8 cellular contexts compared by ENCODE assay signal in the genomic region with DNA sequence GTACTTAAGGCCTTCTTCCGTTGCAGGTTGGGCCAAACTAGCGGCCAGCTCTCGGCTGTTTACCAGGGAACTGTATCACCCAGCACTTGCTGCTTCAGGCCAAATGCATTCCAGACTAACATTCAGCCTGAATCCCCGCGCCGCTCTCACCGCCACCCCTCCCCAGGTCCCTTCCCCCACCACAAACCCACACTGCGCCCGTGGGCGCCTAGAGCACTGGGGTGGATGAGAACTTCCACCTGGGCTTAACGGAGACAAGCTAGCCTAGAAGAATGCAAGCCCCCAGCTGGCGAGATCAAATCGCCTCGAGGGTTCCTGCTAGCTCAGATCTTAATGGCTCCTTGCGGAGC. TPM values are rescaled to one million over a fixed set of nuclear protein-coding genes. Genes with fewer than 3 reads are reported as not detected.
DNase-seq lines count a peak whose midpoint lies in the region; ATAC-seq and TF ChIP-seq lines count a peak whose summit lies in the region.

No MANE protein-coding gene starts in this region.

- POLR2A ChIA-PET in AG04449 (lab: Yijun Ruan, JAX) (interaction anchor here (0.7 to 2.4 kb wide), 5 partner anchors 14 to 127 kb away, joined by 3 to 19 read pairs (median 13); a partner anchor contains a TSS), activated B cell treated with CpG ODN at 0.5 μM for 24 hours (lab: Charles Lee) (interaction anchor here (1.2 kb wide), 2 partner anchors 8 to 613 kb away, joined by 3 to 5 read pairs; a partner anchor contains a TSS)

- H3K4me2 ChIP-seq in GM23338 (peak overlapping the region; percentile 95), fibroblast of lung (ENCODE audit: extremely low read depth, insufficient read depth, low read length) (peak overlapping the region; percentile 97)

- no peak for DNase-seq in AG04449 (ENCODE audit: low read depth, low spot score)
- no peak for DNase-seq in GM23338 (ENCODE audit: low spot score)
- no peak for DNase-seq in activated B cell treated with CpG ODN at 0.5 μM for 24 hours
- DNase-seq in fibroblast of lung (ENCODE audit: low read depth in 2 of 2) = peak in 1 of 2 donors; percentile 72
- DNase-seq in nephron progenitor cell = peak; percentile 44
- no peak for DNase-seq in HuH-7 (ENCODE audit: low spot score)
- no peak for DNase-seq in stimulated activated CD4-positive, alpha-beta T cell treated with anti-CD3 and anti-CD28 coated beads, Interleukin-2, amount 100 ng/mL, for 48 hours

- H3K27me3 Mint-ChIP-seq in GM23338 (ENCODE audit: insufficient read depth, low read depth, poor library complexity) (peaks cover 5% of the 10 kb centered on the region), activated B cell treated with CpG ODN at 0.5 μM for 24 hours (no peaks in the 10 kb centered on the region), nephron progenitor cell (ENCODE audit: low read depth, poor library complexity) (peaks cover 5% of the 10 kb centered on the region)

- peaks cover 2% of the 10 kb centered on the region; the same call in 2 of the 3 replicates for H3K36me3 Mint-ChIP-seq in GM23338 (ENCODE audit: low read depth)
- H3K36me3 Mint-ChIP-seq in activated B cell treated with CpG ODN at 0.5 μM for 24 hours (ENCODE audit: low read depth) = peaks cover 2% of the 10 kb centered on the region
- H3K36me3 Mint-ChIP-seq in nephron progenitor cell (ENCODE audit: low read depth) = peaks cover 24% of the 10 kb centered on the region

- peak; percentile 45 for ATAC-seq in GM23338
- ATAC-seq in activated B cell treated with CpG ODN at 0.5 μM for 24 hours (ENCODE audit: low read depth) = peak; percentile 15
- no peak for ATAC-seq in HG03439 (IDR thresholded peaks at IDR 0.05; ENCODE audit: unreplicated experiment)

- H3K79me2 ChIP-seq in GM23338 (replicated peaks; ENCODE audit: insufficient read depth) (peaks cover 51% of the 10 kb centered on the region), fibroblast of lung (ENCODE audit: control insufficient read depth, insufficient read depth, low read length) (peaks cover 42% of the 10 kb centered on the region)

- no peaks in the 10 kb centered on the region for H3K27me3 ChIP-seq in GM23338 (ENCODE audit: insufficient read depth)
- no peaks in the 10 kb centered on the region for H3K27me3 ChIP-seq in fibroblast of lung (ENCODE audit: control insufficient read depth, insufficient read depth, low read length)

- peak overlapping the region; percentile 89 for H3K4me3 ChIP-seq in AG04449 (ENCODE audit: low read depth, low read length)
- H3K4me3 ChIP-seq in GM23338 = peak overlapping the region; percentile 96
- peak overlapping the region; percentile 88 to 93 (median 91) for H3K4me3 ChIP-seq in fibroblast of lung (replicated peaks in 1 of 4; ENCODE audit: control extremely low read depth in 1 of 4, insufficient read depth in 1 of 4, low read depth in 3 of 4, low read length in 4 of 4)

- H3K4me3 Mint-ChIP-seq in GM23338 = peak overlapping the region; percentile 98
- H3K4me3 Mint-ChIP-seq in activated B cell treated with CpG ODN at 0.5 μM for 24 hours = peak overlapping the region; percentile 94
- peak overlapping the region; percentile 99 for H3K4me3 Mint-ChIP-seq in nephron progenitor cell

- H3K4me1 ChIP-seq in GM23338 (ENCODE audit: insufficient read depth) (peaks cover 52% of the 10 kb centered on the region), fibroblast of lung (ENCODE audit: control insufficient read depth, extremely low read depth, insufficient read depth, low read length) (peaks cover 9% of the 10 kb centered on the region)

- H3K27ac Mint-ChIP-seq in GM23338 = peak overlapping the region; percentile 99
- peak overlapping the region; percentile 88 for H3K27ac Mint-ChIP-seq in activated B cell treated with CpG ODN at 0.5 μM for 24 hours
- peak overlapping the region; percentile 97 for H3K27ac Mint-ChIP-seq in nephron progenitor cell

- no peaks in the 10 kb centered on the region for H3K9me3 ChIP-seq in fibroblast of lung (ENCODE audit: control insufficient read depth, insufficient read depth, low read depth, low read length)

- H3K9me2 ChIP-seq in GM23338 (ENCODE audit: insufficient read depth) = no peaks in the 10 kb centered on the region

- H4K20me1 ChIP-seq in GM23338 (replicated peaks; ENCODE audit: insufficient read depth) (peaks cover 21% of the 10 kb centered on the region), fibroblast of lung (ENCODE audit: control insufficient read depth, extremely low read depth, insufficient read depth, low read length) (no peaks in the 10 kb centered on the region)

- H3K36me3 ChIP-seq in GM23338 (ENCODE audit: insufficient read depth) = no peaks in the 10 kb centered on the region
- no peaks in the 10 kb centered on the region for H3K36me3 ChIP-seq in fibroblast of lung (ENCODE audit: control insufficient read depth, insufficient read depth, low read length)

- peak overlapping the region; percentile 90 for H3K9ac ChIP-seq in fibroblast of lung (ENCODE audit: insufficient read depth, low read length)

- H2AFZ ChIP-seq in GM23338 = peak overlapping the region; percentile 73; the same call in 1 of the 2 replicates
- H2AFZ ChIP-seq in fibroblast of lung (ENCODE audit: low read length) = peak overlapping the region; percentile 93

- H3K4me1 Mint-ChIP-seq in GM23338 (peaks cover 57% of the 10 kb centered on the region), activated B cell treated with CpG ODN at 0.5 μM for 24 hours (peaks cover 23% of the 10 kb centered on the region), nephron progenitor cell (peaks cover 51% of the 10 kb centered on the region)

- no peaks in the 10 kb centered on the region for H3F3A ChIP-seq in GM23338 (replicated peaks; ENCODE audit: low read depth)

- TF ChIP-seq CTCF in AG04449 (IDR thresholded peaks at IDR 0.05; ENCODE audit: insufficient read depth, low read length, missing control alignments) = no peak
- TF ChIP-seq CTCF in GM23338 (conservative IDR thresholded peaks at IDR 0.05; ENCODE audit: low read depth in 2 of 2) = no peak
- TF ChIP-seq CTCF in activated B cell treated with CpG ODN at 0.5 μM for 24 hours (IDR thresholded peaks at IDR 0.05) = no peak
- no peak for TF ChIP-seq CTCF in fibroblast of lung (conservative IDR thresholded peaks at IDR 0.05 in 1 of 2, IDR thresholded peaks at IDR 0.05 in 1 of 2; ENCODE audit: low read depth in 1 of 2, low read length in 2 of 2)
- TF ChIP-seq CTCF in nephron progenitor cell (IDR thresholded peaks at IDR 0.05) = no peak

- CTCF ChIA-PET in AG04449 (lab: Yijun Ruan, JAX) = interaction anchor here (1.0 to 3.5 kb wide), 9 partner anchors 10 to 127 kb away, joined by 3 to 27 read pairs (median 9); no protein-coding TSS in a partner anchor
- CTCF ChIA-PET in activated B cell treated with CpG ODN at 0.5 μM for 24 hours (lab: Charles Lee) = interaction anchor here (0.7 to 1.6 kb wide), 5 partner anchors 13 to 276 kb away, joined by 3 to 4 read pairs (median 3); no protein-coding TSS in a partner anchor

- intact Hi-C loops in activated B cell treated with CpG ODN at 0.5 μM for 24 hours (cut with micrococcal nuclease) = loop anchor here (1.0 to 10.0 kb wide), 5 partner anchors 9 to 936 kb away; a partner anchor contains a TSS

- H3K27ac ChIP-seq in GM23338 (ENCODE audit: low read depth) = peak overlapping the region; percentile 97
- peak overlapping the region; percentile 91 for H3K27ac ChIP-seq in fibroblast of lung (ENCODE audit: insufficient read depth, low read length)

- H3K9me3 Mint-ChIP-seq in GM23338 = 0 out of 3 replicates have a peak, but pooled peaks cover 2% of the 10 kb centered on the region
- H3K9me3 Mint-ChIP-seq in activated B cell treated with CpG ODN at 0.5 μM for 24 hours = no peaks in the 10 kb centered on the region
- H3K9me3 Mint-ChIP-seq in nephron progenitor cell = peaks cover 10% of the 10 kb centered on the region

TF ChIP-seq in GM23338, 12 proteins besides CTCF, POLR2A, EP300 and RAD21 (continues in another document):
- TF ChIP-seq, protein P1, sequence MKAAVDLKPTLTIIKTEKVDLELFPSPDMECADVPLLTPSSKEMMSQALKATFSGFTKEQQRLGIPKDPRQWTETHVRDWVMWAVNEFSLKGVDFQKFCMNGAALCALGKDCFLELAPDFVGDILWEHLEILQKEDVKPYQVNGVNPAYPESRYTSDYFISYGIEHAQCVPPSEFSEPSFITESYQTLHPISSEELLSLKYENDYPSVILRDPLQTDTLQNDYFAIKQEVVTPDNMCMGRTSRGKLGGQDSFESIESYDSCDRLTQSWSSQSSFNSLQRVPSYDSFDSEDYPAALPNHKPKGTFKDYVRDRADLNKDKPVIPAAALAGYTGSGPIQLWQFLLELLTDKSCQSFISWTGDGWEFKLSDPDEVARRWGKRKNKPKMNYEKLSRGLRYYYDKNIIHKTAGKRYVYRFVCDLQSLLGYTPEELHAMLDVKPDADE (IDR thresholded peaks at IDR 0.05) = no peak
- TF ChIP-seq POLR2AphosphoS5 (IDR thresholded peaks at IDR 0.05; ENCODE audit: low read depth) (no peak), STAT1 (IDR thresholded peaks at IDR 0.05; ENCODE audit: unreplicated experiment) (no peak), CREB1 (CRISPR knock-in tag; IDR thresholded peaks at IDR 0.05; ENCODE audit: low read depth) (no peak), JUNB (IDR thresholded peaks at IDR 0.05; ENCODE audit: unreplicated experiment) (no peak), EZH2 (IDR thresholded peaks at IDR 0.05; ENCODE audit: low read depth, unreplicated experiment) (no peak)

RNA-seq across cellular contexts. Expression of a gene that starts 0.6 kb away (rescaled TPM):
- 27.2 and 31.3 TPM in 2 replicates for total RNA-seq in GM23338 (2014; rRNA removed; shearing (Covaris generic))
- polyA plus RNA-seq in GM23338 (2016; fragmentation: Nextera tagmentation; extraction: Ambion mirVana) (13.5 and 15.5 TPM in 2 replicates), fibroblast of lung (52.5 and 61.2 TPM in 2 replicates)
- total RNA-seq in activated B cell treated with CpG ODN at 0.5 μM for 24 hours (12.0 and 13.4 TPM in 2 replicates), fibroblast of lung (46.5 and 65.6 TPM in 2 replicates)
- polyA plus RNA-seq in fibroblast of lung (2012) = 52.2 and 66.1 TPM in 2 replicates
- 221 and 245 TPM in 2 replicates for polyA minus RNA-seq in fibroblast of lung (ENCODE audit: low replicate concordance)

RNA-seq across cellular contexts. Expression of a gene that starts 33.7 kb away (rescaled TPM):
- not detected in 2 replicates for total RNA-seq in GM23338 (2014; rRNA removed; shearing (Covaris generic))
- not detected in 2 replicates for polyA plus RNA-seq in GM23338 (2016; fragmentation: Nextera tagmentation; extraction: Ambion mirVana)
- total RNA-seq in activated B cell treated with CpG ODN at 0.5 μM for 24 hours = not detected in 2 replicates
- total RNA-seq in fibroblast of lung = not detected in 2 replicates
- polyA plus RNA-seq in fibroblast of lung = not detected in 2 replicates
- not detected in 2 replicates for polyA plus RNA-seq in fibroblast of lung (2012)
- not detected in 2 replicates for polyA minus RNA-seq in fibroblast of lung (ENCODE audit: low replicate concordance)

RNA-seq across cellular contexts. Expression of a gene that starts 53.3 kb away (rescaled TPM):
- 0.04 TPM in 1 of 2 replicates, not detected in the other for total RNA-seq in GM23338 (2014; rRNA removed; shearing (Covaris generic))
- polyA plus RNA-seq in GM23338 (2016; fragmentation: Nextera tagmentation; extraction: Ambion mirVana) = not detected in 2 replicates
- total RNA-seq in activated B cell treated with CpG ODN at 0.5 μM for 24 hours = not detected in 2 replicates
- not detected in 2 replicates for total RNA-seq in fibroblast of lung
- not detected in 2 replicates for polyA plus RNA-seq in fibroblast of lung
- not detected in 2 replicates for polyA plus RNA-seq in fibroblast of lung (2012)
- not detected in 2 replicates for polyA minus RNA-seq in fibroblast of lung (ENCODE audit: low replicate concordance)
